ENCODE assay signal across 19 cellular contexts in genomic region chr5:68454766-68455165, GRCh38.
"Had no signal": no experiment of that assay in that cellular context is flagged by ENCODE, and none has a peak within 500 bp of the region (broad histone marks: within the 10 kb centered on the region; RNA-seq: fewer than 3 reads in every experiment).

No MANE protein-coding gene starts in this region.

- H3K27me3 Mint-ChIP-seq: effector memory CD8-positive, alpha-beta T cell; naive thymus-derived CD8-positive, alpha-beta T cell had no signal

- H3K36me3 ChIP-seq: esophagus muscularis mucosa, gastroesophageal sphincter, ovary, right atrium auricular region, sigmoid colon, stomach had no signal

- H3K4me3 Mint-ChIP-seq: dendritic cell treated with granulocyte-macrophage colony-stimulating factor and Interleukin-4, amounts not matched to agents 40 ng/mL and 50 ng/mL, for 4 days; effector memory CD8-positive, alpha-beta T cell; naive thymus-derived CD8-positive, alpha-beta T cell had no signal

- H3K4me3 ChIP-seq: esophagus muscularis mucosa, gastroesophageal sphincter, mucosa of descending colon, ovary, right atrium auricular region, sigmoid colon, stomach had no signal

- H3K27ac Mint-ChIP-seq: dendritic cell treated with granulocyte-macrophage colony-stimulating factor and Interleukin-4, amounts not matched to agents 40 ng/mL and 50 ng/mL, for 4 days; naive thymus-derived CD8-positive, alpha-beta T cell had no signal

- H3K27me3 ChIP-seq: esophagus muscularis mucosa, gastroesophageal sphincter, ovary, right atrium auricular region, sigmoid colon, stomach had no signal

- H3K9me3 Mint-ChIP-seq: dendritic cell treated with granulocyte-macrophage colony-stimulating factor and Interleukin-4, amounts not matched to agents 40 ng/mL and 50 ng/mL, for 4 days; effector memory CD8-positive, alpha-beta T cell had no signal

- H3K9me3 ChIP-seq: esophagus muscularis mucosa, mucosa of descending colon, ovary, right atrium auricular region, sigmoid colon, stomach had no signal

- H3K27ac ChIP-seq: epithelial cell of prostate, esophagus muscularis mucosa, gastroesophageal sphincter, ovary, right atrium auricular region, sigmoid colon, stomach had no signal

- FAIRE-seq: small intestine had no signal

- ATAC-seq: effector memory CD8-positive, alpha-beta T cell; gastroesophageal sphincter; left lobe of liver; mucosa of descending colon; naive thymus-derived CD8-positive, alpha-beta T cell had no signal

- DNase-seq: effector memory CD8-positive, alpha-beta T cell; glutamatergic neuron; islet precursor cell; mucosa of descending colon; naive thymus-derived CD8-positive, alpha-beta T cell; ovary; sigmoid colon; small intestine; stimulated activated CD4-positive, alpha-beta T cell treated with anti-CD3 and anti-CD28 coated beads, Interleukin-12 subunit alpha, Interleukin-12 subunit beta, amount 100 ng/mL, for 4 hours; stimulated activated naive CD4-positive, alpha-beta T cell; stomach; substantia nigra; trophoblast cell had no signal
